Comparison of ENCODE assay signal across 24 cellular contexts in genomic region chr6:81988446-81988845, GRCh38.
"Had no signal": no experiment of that assay in that cellular context is flagged by ENCODE, and none has a peak within 500 bp of the region (broad histone marks: within the 10 kb centered on the region; RNA-seq: fewer than 3 reads in every experiment).

No MANE protein-coding gene starts in this region.

- H3K9me3 ChIP-seq: Peyer's patch, SJCRH30, SK-N-SH had no signal

- H3K27me3 ChIP-seq: Peyer's patch, SJCRH30 had no signal

- H3K4me3 ChIP-seq: Peyer's patch, SJCRH30 had no signal

- H3K9ac ChIP-seq: SK-N-SH had no signal

- H3K4me1 ChIP-seq: Peyer's patch had no signal

- H3K36me3 ChIP-seq: Peyer's patch, SJCRH30 had no signal

- DNase-seq: activated CD4-positive, alpha-beta memory T cell treated with anti-CD3 and anti-CD28 coated beads for 36 hours; activated CD4-positive, alpha-beta T cell treated with anti-CD3 and anti-CD28 coated beads, Interleukin-2, amount 10 ng/mL, durations not matched to agents 7 days and 5 days; activated CD4-positive, CD25-positive, alpha-beta regulatory T cell; activated CD8-positive, alpha-beta memory T cell treated with anti-CD3 and anti-CD28 coated beads for 24 hours; activated gamma-delta T cell; activated naive CD4-positive, alpha-beta T cell treated with anti-CD3 and anti-CD28 coated beads for 36 hours; activated T-cell treated with anti-CD3 and anti-CD28 coated beads, Interleukin-2, amount 50 U/mL, for 4 hours; Karpas-422; NCI-H1048; NCI-H1417; NCI-H1930; NCI-H2171; NCI-H345; NCI-H510A; NCI-H526 treated with DMSO at 0.1 percent for 48 hours; NCI-H82; NK-92 treated with Interleukin-12 subunit alpha and Interleukin-12 subunit beta, amount 100 ng/mL, for 24 hours; Peyer's patch; Right ventricle myocardium superior; SJCRH30; SK-N-SH; T-helper 1 cell had no signal

- H3K4me2 ChIP-seq: SK-N-SH had no signal

- H3K27ac ChIP-seq: Peyer's patch, RWPE1, SJCRH30, VCaP had no signal

- ATAC-seq: activated T-cell treated with anti-CD3 and anti-CD28 coated beads, Interleukin-2, amount 50 U/mL, for 4 hours had no signal
